In the genomic region with DNA sequence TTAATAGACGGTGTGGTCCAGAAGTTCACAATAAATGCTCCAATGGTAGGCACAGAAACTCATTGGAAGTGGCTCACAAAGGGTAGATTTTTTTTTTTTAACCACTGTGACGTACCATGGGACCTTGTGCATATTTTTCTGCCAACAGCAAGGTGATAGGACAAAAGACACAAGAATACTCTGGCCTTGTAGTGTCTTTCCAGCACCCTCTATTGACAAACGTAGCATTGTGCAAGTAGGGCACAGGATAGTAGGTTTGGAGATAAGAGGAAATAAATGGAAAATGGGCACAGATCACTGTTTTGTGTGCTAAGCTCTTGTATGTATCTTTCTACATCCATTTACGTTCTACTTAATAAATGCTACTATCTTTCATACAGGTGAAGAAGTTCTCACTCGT, we compare ENCODE assay signal across 10 cellular contexts.
DNase-seq lines count a peak whose midpoint lies in the region; ATAC-seq and TF ChIP-seq lines count a peak whose summit lies in the region.
"Had no signal": no experiment of that assay in that cellular context is flagged by ENCODE, and none has a peak within 500 bp of the region (broad histone marks: within the 10 kb centered on the region; RNA-seq: fewer than 3 reads in every experiment).

No MANE protein-coding gene starts in this region.

- no TSS peak for BruUV-seq in Panc1 (replicated peaks; lab: Mats Ljungman, UMichigan)

- WGBS in hepatocyte (ENCODE audit: low lambda C conversion rate, missing lambda C conversion rate), result 56% methylated on average over 5 of the region's 5 CpGs

- no peak overlapping the region for H2AFZ ChIP-seq in hepatocyte

- H3K4me3 Mint-ChIP-seq in type B pancreatic cell, result no peak overlapping the region
- no peak overlapping the region for H3K4me3 Mint-ChIP-seq in activated CD4-positive, alpha-beta memory T cell treated with anti-CD3 and anti-CD28 coated beads for 36 hours
- H3K4me3 Mint-ChIP-seq in activated T-helper 1 cell treated with anti-CD3 and anti-CD28 coated beads, Interleukin-12 subunit alpha, Interleukin-12 subunit beta, Interleukin-2, Interleukin-4 antibody, amounts not matched to agents 30 ng/mL and 10 ng/mL and 1 ng/mL, durations not matched to agents 14 hours and 24 hours and 36 hours, result no peak overlapping the region
- H3K4me3 Mint-ChIP-seq: dendritic cell treated with granulocyte-macrophage colony-stimulating factor and Interleukin-4, amounts not matched to agents 40 ng/mL and 50 ng/mL, for 4 days had no signal

- peaks cover 3% of the 10 kb centered on the region for H3K9me3 Mint-ChIP-seq in type B pancreatic cell
- peaks cover 26% of the 10 kb centered on the region for H3K9me3 Mint-ChIP-seq in activated CD4-positive, alpha-beta memory T cell treated with anti-CD3 and anti-CD28 coated beads for 36 hours
- peaks cover 7% of the 10 kb centered on the region for H3K9me3 Mint-ChIP-seq in activated T-helper 1 cell treated with anti-CD3 and anti-CD28 coated beads, Interleukin-12 subunit alpha, Interleukin-12 subunit beta, Interleukin-2, Interleukin-4 antibody, amounts not matched to agents 30 ng/mL and 10 ng/mL and 1 ng/mL, durations not matched to agents 14 hours and 24 hours and 36 hours
- H3K9me3 Mint-ChIP-seq: dendritic cell treated with granulocyte-macrophage colony-stimulating factor and Interleukin-4, amounts not matched to agents 40 ng/mL and 50 ng/mL, for 4 days had no signal

- no peaks in the 10 kb centered on the region for H3K9me3 ChIP-seq in Panc1 (ENCODE audit: control insufficient read depth, insufficient read depth, low read depth, low read length)
- no peaks in the 10 kb centered on the region for H3K9me3 ChIP-seq in hepatocyte (ENCODE audit: low read depth)

- no peaks in the 10 kb centered on the region for H3K9me2 ChIP-seq in hepatocyte (replicated peaks; ENCODE audit: insufficient read depth)

- H3K4me1 ChIP-seq in Panc1 (ENCODE audit: control insufficient read depth, insufficient read depth, low read length), result no peaks in the 10 kb centered on the region
- no peaks in the 10 kb centered on the region for H3K4me1 ChIP-seq in hepatocyte (ENCODE audit: insufficient read depth)

- no peaks in the 10 kb centered on the region for H3K27me3 ChIP-seq in Panc1 (ENCODE audit: control insufficient read depth, insufficient read depth, low read length)
- H3K27me3 ChIP-seq in hepatocyte, result no peaks in the 10 kb centered on the region

- H3K4me3 ChIP-seq in Panc1 (ENCODE audit: low read depth in 2 of 2, low read length in 2 of 2), result no peak overlapping the region
- H3K4me3 ChIP-seq in hepatocyte, result no peak overlapping the region

- H3K27ac Mint-ChIP-seq in type B pancreatic cell, result no peak overlapping the region
- no peak overlapping the region for H3K27ac Mint-ChIP-seq in activated CD4-positive, alpha-beta memory T cell treated with anti-CD3 and anti-CD28 coated beads for 36 hours
- no peak overlapping the region for H3K27ac Mint-ChIP-seq in activated T-helper 1 cell treated with anti-CD3 and anti-CD28 coated beads, Interleukin-12 subunit alpha, Interleukin-12 subunit beta, Interleukin-2, Interleukin-4 antibody, amounts not matched to agents 30 ng/mL and 10 ng/mL and 1 ng/mL, durations not matched to agents 14 hours and 24 hours and 36 hours
- H3K27ac Mint-ChIP-seq: dendritic cell treated with granulocyte-macrophage colony-stimulating factor and Interleukin-4, amounts not matched to agents 40 ng/mL and 50 ng/mL, for 4 days had no signal

- no peaks in the 10 kb centered on the region for H3K4me1 Mint-ChIP-seq in type B pancreatic cell (ENCODE audit: unreplicated experiment)
- H3K4me1 Mint-ChIP-seq in activated CD4-positive, alpha-beta memory T cell treated with anti-CD3 and anti-CD28 coated beads for 36 hours (ENCODE audit: low read depth), result no peaks in the 10 kb centered on the region
- H3K4me1 Mint-ChIP-seq in activated T-helper 1 cell treated with anti-CD3 and anti-CD28 coated beads, Interleukin-12 subunit alpha, Interleukin-12 subunit beta, Interleukin-2, Interleukin-4 antibody, amounts not matched to agents 30 ng/mL and 10 ng/mL and 1 ng/mL, durations not matched to agents 14 hours and 24 hours and 36 hours (ENCODE audit: low read depth), result no peaks in the 10 kb centered on the region

- intact Hi-C loops in Panc1 (cut with micrococcal nuclease; ENCODE audit: unreplicated experiment) (no loop called here), posterior vena cava (cut with DNase I) (no loop called here)
- intact Hi-C loops in activated CD4-positive, alpha-beta memory T cell treated with anti-CD3 and anti-CD28 coated beads for 36 hours (cut with micrococcal nuclease), result no loop called here
- intact Hi-C loops in activated T-helper 1 cell treated with anti-CD3 and anti-CD28 coated beads, Interleukin-12 subunit alpha, Interleukin-12 subunit beta, Interleukin-2, Interleukin-4 antibody, amounts not matched to agents 30 ng/mL and 10 ng/mL and 1 ng/mL, durations not matched to agents 14 hours and 24 hours and 36 hours (cut with micrococcal nuclease), result no loop called here

- ATAC-seq in Panc1, result no peak

- no peaks in the 10 kb centered on the region for H3K36me3 Mint-ChIP-seq in type B pancreatic cell
- H3K36me3 Mint-ChIP-seq in activated CD4-positive, alpha-beta memory T cell treated with anti-CD3 and anti-CD28 coated beads for 36 hours, result no peaks in the 10 kb centered on the region
- no peaks in the 10 kb centered on the region for H3K36me3 Mint-ChIP-seq in activated T-helper 1 cell treated with anti-CD3 and anti-CD28 coated beads, Interleukin-12 subunit alpha, Interleukin-12 subunit beta, Interleukin-2, Interleukin-4 antibody, amounts not matched to agents 30 ng/mL and 10 ng/mL and 1 ng/mL, durations not matched to agents 14 hours and 24 hours and 36 hours (ENCODE audit: low read depth)

- CTCF ChIA-PET in Panc1 (lab: Charles Lee), result no interaction called here
- CTCF ChIA-PET in activated CD4-positive, alpha-beta memory T cell treated with anti-CD3 and anti-CD28 coated beads for 36 hours (lab: Charles Lee), result no interaction called here

- H3K36me3 ChIP-seq in Panc1 (ENCODE audit: control insufficient read depth, insufficient read depth, low read length), result no peaks in the 10 kb centered on the region
- no peaks in the 10 kb centered on the region for H3K36me3 ChIP-seq in hepatocyte (replicated peaks; ENCODE audit: insufficient read depth, low read depth)

- no peaks in the 10 kb centered on the region for H3K79me2 ChIP-seq in hepatocyte

- in situ Hi-C loops in Panc1 (cut with HindIII; ENCODE audit: low pct_unique_long_range_greater_than_20kb, low sequenced_read_pairs), result no loop called here

- peak; percentile 61 for DNase-seq in SIG-M5 treated with dmso at 0.1 percent for 504 hours (lab: John Stamatoyannopoulos, UW; ENCODE audit: unreplicated experiment)
- no peak for DNase-seq in SIG-M5 (lab: John Stamatoyannopoulos, UW)
- DNase-seq in Panc1 (ENCODE audit: low read depth, low spot score), result peak; percentile 0
- peak; percentile 42 for DNase-seq in hepatocyte (ENCODE audit: low spot score)
- no peak for DNase-seq in type B pancreatic cell (ENCODE audit: extremely low spot score, unreplicated experiment)
- DNase-seq in activated CD4-positive, alpha-beta memory T cell treated with anti-CD3 and anti-CD28 coated beads for 36 hours, result no peak
- DNase-seq in activated T-helper 1 cell treated with anti-CD3 and anti-CD28 coated beads, Interleukin-12 subunit alpha, Interleukin-12 subunit beta, Interleukin-2, Interleukin-4 antibody, amounts not matched to agents 30 ng/mL and 10 ng/mL and 1 ng/mL, durations not matched to agents 14 hours and 24 hours and 36 hours (ENCODE audit: low spot score), result no peak
- no peak for DNase-seq in posterior vena cava (ENCODE audit: low spot score)
- DNase-seq: activated CD4-positive, alpha-beta T cell treated with anti-CD3 and anti-CD28 coated beads for 1 hour had no signal

- no peak overlapping the region for H3K4me2 ChIP-seq in hepatocyte

- TF ChIP-seq CTCF in Panc1 (IDR thresholded peaks at IDR 0.05), result peak; percentile 20; the same call in 1 of the 2 replicates
- TF ChIP-seq CTCF in hepatocyte (IDR thresholded peaks at IDR 0.05; ENCODE audit: poor library complexity), result peak; percentile 52
- peak; percentile 53 for TF ChIP-seq CTCF in type B pancreatic cell (conservative IDR thresholded peaks at IDR 0.05)

- no peaks in the 10 kb centered on the region for H4K20me1 ChIP-seq in hepatocyte (ENCODE audit: insufficient read depth, poor library complexity, severe bottlenecking)

- no peak overlapping the region for H3K27ac ChIP-seq in Panc1 (ENCODE audit: low read length)
- H3K27ac ChIP-seq in hepatocyte, result no peak overlapping the region

- H3K27me3 Mint-ChIP-seq in type B pancreatic cell, result no peaks in the 10 kb centered on the region
- no peaks in the 10 kb centered on the region for H3K27me3 Mint-ChIP-seq in activated CD4-positive, alpha-beta memory T cell treated with anti-CD3 and anti-CD28 coated beads for 36 hours
- H3K27me3 Mint-ChIP-seq in activated T-helper 1 cell treated with anti-CD3 and anti-CD28 coated beads, Interleukin-12 subunit alpha, Interleukin-12 subunit beta, Interleukin-2, Interleukin-4 antibody, amounts not matched to agents 30 ng/mL and 10 ng/mL and 1 ng/mL, durations not matched to agents 14 hours and 24 hours and 36 hours (ENCODE audit: insufficient read depth), result no peaks in the 10 kb centered on the region
- H3K27me3 Mint-ChIP-seq: dendritic cell treated with granulocyte-macrophage colony-stimulating factor and Interleukin-4, amounts not matched to agents 40 ng/mL and 50 ng/mL, for 4 days had no signal

- POLR2A ChIA-PET in Panc1 (lab: Charles Lee), result no interaction called here
- POLR2A ChIA-PET in activated CD4-positive, alpha-beta memory T cell treated with anti-CD3 and anti-CD28 coated beads for 36 hours (lab: Charles Lee), result no interaction called here

Comparison
In these comparisons a context has a peak if more than half of its experiments do, and no peak if none do; other contexts are left out.
1. DNase-seq: peak in SIG-M5 treated with dmso at 0.1 percent for 504 hours (single experiment), Panc1 (single experiment) and hepatocyte (single experiment); none in SIG-M5 (single experiment), type B pancreatic cell (single experiment), activated CD4-positive, alpha-beta memory T cell treated with anti-CD3 and anti-CD28 coated beads for 36 hours (single experiment), activated T-helper 1 cell treated with anti-CD3 and anti-CD28 coated beads, Interleukin-12 subunit alpha, Interleukin-12 subunit beta, Interleukin-2, Interleukin-4 antibody, amounts not matched to agents 30 ng/mL and 10 ng/mL and 1 ng/mL, durations not matched to agents 14 hours and 24 hours and 36 hours (single experiment) and posterior vena cava (single experiment).
2. Peak in every context shown above with its lines, with median percentiles within 50 percentile points of each other: CTCF ChIP-seq.